In the genomic region with DNA sequence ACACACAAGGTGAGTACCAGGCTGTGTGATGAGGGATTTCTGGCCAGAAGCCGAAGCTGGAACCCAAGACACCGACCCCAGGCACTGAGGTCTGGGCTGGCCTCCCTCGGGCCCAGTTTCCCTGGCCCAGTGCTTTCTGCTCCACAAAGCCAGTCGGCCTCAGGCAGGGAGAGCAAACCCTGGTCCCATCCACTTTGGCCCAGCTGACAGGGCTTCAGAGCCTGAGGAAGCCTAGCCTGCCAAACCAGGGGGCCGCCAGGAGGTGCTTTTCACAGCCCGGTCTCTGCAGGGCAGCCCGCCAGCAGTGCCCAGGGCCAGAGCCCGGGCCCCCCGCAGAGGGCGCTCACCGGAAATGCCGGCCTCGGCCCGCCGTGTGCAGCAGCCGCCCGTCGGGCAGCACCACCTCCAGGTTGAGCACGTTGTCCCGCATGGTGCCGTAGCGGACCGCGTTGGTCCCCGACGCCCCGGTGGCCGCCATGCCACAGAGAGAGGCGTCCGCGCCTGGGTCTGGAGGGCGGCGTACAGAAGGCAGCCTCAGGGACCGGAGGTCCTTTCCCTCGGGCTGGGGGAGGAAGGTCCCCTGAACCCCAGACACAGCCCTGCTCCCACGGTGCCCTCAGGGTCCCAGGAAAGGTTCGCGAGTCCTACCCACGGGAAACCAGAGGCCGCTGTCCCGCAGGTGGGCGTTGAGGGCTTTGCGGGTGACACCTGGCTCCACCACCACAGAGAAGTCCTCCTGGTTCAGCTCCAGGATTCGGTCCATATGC, we compare ENCODE assay signal across 8 cellular contexts.
"Had no signal": no experiment of that assay in that cellular context is flagged by ENCODE, and none has a peak within 500 bp of the region (broad histone marks: within the 10 kb centered on the region; RNA-seq: fewer than 3 reads in every experiment).

No MANE protein-coding gene starts in this region.

- H3K27ac ChIP-seq: epithelial cell of prostate, prostate gland, sigmoid colon had no signal

- H3K36me3 ChIP-seq: prostate gland, sigmoid colon had no signal

- DNase-seq: effector memory CD4-positive, alpha-beta T cell; hippocampal formation; kidney glomerular epithelial cell; naive thymus-derived CD4-positive, alpha-beta T cell; sigmoid colon; stimulated activated CD4-positive, alpha-beta T cell treated with anti-CD3 and anti-CD28 coated beads, Interleukin-4, amount 100 ng/mL, for 1 hour had no signal

- H3K4me3 ChIP-seq: prostate gland, sigmoid colon had no signal

- H3K4me1 ChIP-seq: prostate gland had no signal

- ATAC-seq: naive thymus-derived CD4-positive, alpha-beta T cell had no signal

- H3K27me3 ChIP-seq: sigmoid colon had no signal

- H3K9me3 ChIP-seq: prostate gland, sigmoid colon had no signal
